19 cellular contexts compared by ENCODE assay signal in the genomic region with DNA sequence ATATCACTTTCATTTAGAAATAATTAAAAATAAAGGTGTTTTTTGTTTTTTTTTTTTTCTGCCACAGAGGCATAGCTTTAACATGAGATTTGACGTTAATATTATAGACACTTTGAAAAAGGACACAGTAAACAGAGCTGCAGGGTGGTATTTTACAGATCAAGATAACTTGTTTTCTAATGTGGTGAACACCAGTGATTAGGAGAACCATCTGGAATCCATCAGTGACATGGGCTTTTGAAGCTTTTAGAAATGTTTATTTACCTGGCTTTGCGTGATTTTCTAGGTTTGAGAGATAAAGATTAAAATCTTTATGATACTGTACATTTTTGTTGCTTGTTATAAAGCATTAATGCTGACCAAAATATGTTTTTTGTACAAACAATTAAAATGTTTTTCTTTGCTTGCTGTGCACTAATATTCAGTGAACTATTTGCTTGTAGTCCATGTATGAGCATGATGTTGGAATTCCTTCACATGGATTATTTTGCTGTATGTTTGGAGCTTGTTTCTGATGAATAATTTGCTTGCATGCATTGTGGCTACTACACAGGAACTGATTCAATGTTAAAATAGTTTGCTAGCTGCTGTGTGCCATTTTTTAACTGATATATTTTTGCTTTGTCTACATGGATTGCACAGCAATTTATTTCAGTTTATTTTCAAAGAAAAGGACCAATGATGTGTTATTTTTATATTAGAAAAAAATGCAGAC.
A peak's percentile ranks its signal among the peaks of the same experiment; 100 is the strongest.
DNase-seq lines count a peak whose midpoint lies in the region; ATAC-seq and TF ChIP-seq lines count a peak whose summit lies in the region.
"Had no signal": no experiment of that assay in that cellular context is flagged by ENCODE, and none has a peak within 500 bp of the region (broad histone marks: within the 10 kb centered on the region; RNA-seq: fewer than 3 reads in every experiment).

No MANE protein-coding gene starts in this region.

- H3K36me3 Mint-ChIP-seq in nephron (ENCODE audit: low read depth), result peaks cover 10% of the 10 kb centered on the region
- no peaks in the 10 kb centered on the region for H3K36me3 Mint-ChIP-seq in activated T-cell treated with anti-CD3 and anti-CD28 coated beads, Interleukin-2, amount 50 U/mL, for 4 hours (ENCODE audit: insufficient read depth)
- no peaks in the 10 kb centered on the region for H3K36me3 Mint-ChIP-seq in effector memory CD8-positive, alpha-beta T cell (ENCODE audit: insufficient read depth)
- peaks cover 9% of the 10 kb centered on the region for H3K36me3 Mint-ChIP-seq in neural progenitor cell

- H3K4me1 ChIP-seq in PC-3 (ENCODE audit: insufficient read depth, low read length), result peaks cover 13% of the 10 kb centered on the region; the same call in 1 of the 2 replicates
- peaks cover 31% of the 10 kb centered on the region for H3K4me1 ChIP-seq in neural progenitor cell

- H3K4me1 Mint-ChIP-seq in nephron (peaks cover 47% of the 10 kb centered on the region), neural progenitor cell (peaks cover 58% of the 10 kb centered on the region)
- no peaks in the 10 kb centered on the region for H3K4me1 Mint-ChIP-seq in activated T-cell treated with anti-CD3 and anti-CD28 coated beads, Interleukin-2, amount 50 U/mL, for 4 hours (ENCODE audit: low read depth)
- no peaks in the 10 kb centered on the region for H3K4me1 Mint-ChIP-seq in effector memory CD8-positive, alpha-beta T cell (ENCODE audit: low read depth in 2 of 2)

- DNase-seq in AG20443 (ENCODE audit: low spot score) (peak; percentile 31), PC-3 (peak; percentile 30), fibroblast of peridontal ligament (ENCODE audit: extremely low read depth) (peak; percentile 35), caudate nucleus (lab: John Stamatoyannopoulos, UW) (no peak), neural progenitor cell (ENCODE audit: low spot score) (no peak)
- no peak for DNase-seq in activated T-cell treated with anti-CD3 and anti-CD28 coated beads, Interleukin-2, amount 50 U/mL, for 4 hours
- DNase-seq in effector memory CD8-positive, alpha-beta T cell, result no peak
- DNase-seq: AML-193; Calu3; CD4-positive, alpha-beta T cell; DND-41; GF-D8; NCI-H1694 treated with DMSO at 0.1 percent for 48 hours; NCI-H774 had no signal

- no peaks in the 10 kb centered on the region for H3K27me3 Mint-ChIP-seq in nephron (ENCODE audit: low read depth)
- H3K27me3 Mint-ChIP-seq in activated T-cell treated with anti-CD3 and anti-CD28 coated beads, Interleukin-2, amount 50 U/mL, for 4 hours (ENCODE audit: low read depth), result peaks cover 6% of the 10 kb centered on the region
- peaks cover 13 to 14% of the 10 kb centered on the region in 2 donors for H3K27me3 Mint-ChIP-seq in effector memory CD8-positive, alpha-beta T cell
- H3K27me3 Mint-ChIP-seq in neural progenitor cell (ENCODE audit: insufficient read depth, low read depth), result peaks cover 4% of the 10 kb centered on the region

- H3F3A ChIP-seq in PC-3 (ENCODE audit: low read length, unreplicated experiment) (no peaks in the 10 kb centered on the region), neural progenitor cell (ENCODE audit: low read depth) (peaks cover 42% of the 10 kb centered on the region)

- H3K4me3 Mint-ChIP-seq in nephron (no peak overlapping the region), neural progenitor cell (no peak overlapping the region)
- H3K4me3 Mint-ChIP-seq in activated T-cell treated with anti-CD3 and anti-CD28 coated beads, Interleukin-2, amount 50 U/mL, for 4 hours, result no peak overlapping the region
- H3K4me3 Mint-ChIP-seq in effector memory CD8-positive, alpha-beta T cell, result no peak overlapping the region
- H3K4me3 Mint-ChIP-seq: CD4-positive, alpha-beta T cell; GM23338 had no signal

- H3K4me3 ChIP-seq in PC-3 (ENCODE audit: low read length) (no peak overlapping the region), neural progenitor cell (no peak overlapping the region)
- H3K4me3 ChIP-seq: GM23338 had no signal

- no peaks in the 10 kb centered on the region for H3K9me3 Mint-ChIP-seq in nephron
- no peaks in the 10 kb centered on the region for H3K9me3 Mint-ChIP-seq in activated T-cell treated with anti-CD3 and anti-CD28 coated beads, Interleukin-2, amount 50 U/mL, for 4 hours
- H3K9me3 Mint-ChIP-seq in effector memory CD8-positive, alpha-beta T cell, result no peaks in the 10 kb centered on the region
- no peaks in the 10 kb centered on the region for H3K9me3 Mint-ChIP-seq in neural progenitor cell
- H3K9me3 Mint-ChIP-seq: CD4-positive, alpha-beta T cell had no signal

- no peaks in the 10 kb centered on the region for H3K9me2 ChIP-seq in PC-3 (replicated peaks; ENCODE audit: low read length)

- H3K27ac ChIP-seq in PC-3 (ENCODE audit: low read length), result peak overlapping the region; percentile 12
- H3K27ac ChIP-seq in caudate nucleus (ENCODE audit: low read depth, low read length), result no peak overlapping the region
- no peak overlapping the region for H3K27ac ChIP-seq in neural progenitor cell
- H3K27ac ChIP-seq: KMS-11 had no signal

- H3K9me3 ChIP-seq in PC-3 (ENCODE audit: low read length) (no peaks in the 10 kb centered on the region), neural progenitor cell (ENCODE audit: low read depth) (no peaks in the 10 kb centered on the region)

- H4K20me1 ChIP-seq in PC-3 (ENCODE audit: low read length) (no peaks in the 10 kb centered on the region), neural progenitor cell (ENCODE audit: low read depth) (peaks cover 43% of the 10 kb centered on the region)

- H3K27ac Mint-ChIP-seq in nephron, result peak overlapping the region; percentile 37 to 88 (median 44)
- no peak overlapping the region for H3K27ac Mint-ChIP-seq in effector memory CD8-positive, alpha-beta T cell
- H3K27ac Mint-ChIP-seq in neural progenitor cell, result no peak overlapping the region
- H3K27ac Mint-ChIP-seq: CD4-positive, alpha-beta T cell; GM23338 had no signal

- H3K79me2 ChIP-seq in PC-3 (ENCODE audit: low read length) (no peaks in the 10 kb centered on the region), neural progenitor cell (ENCODE audit: low read depth) (no peaks in the 10 kb centered on the region)

- ATAC-seq in PC-3, result peak; percentile 65
- ATAC-seq in activated T-cell treated with anti-CD3 and anti-CD28 coated beads, Interleukin-2, amount 50 U/mL, for 4 hours, result no peak
- no peak for ATAC-seq in effector memory CD8-positive, alpha-beta T cell (replicated peaks)
- ATAC-seq: GM23338, Panc1, Right ventricle myocardium inferior had no signal

- CTCF ChIA-PET in PC-3 (lab: Charles Lee), result interaction anchor here (0.6 kb wide), 1 partner anchor 930 kb away, joined by 3 read pairs; no protein-coding TSS in a partner anchor

- H3K27me3 ChIP-seq in PC-3 (ENCODE audit: low read length) (no peaks in the 10 kb centered on the region), neural progenitor cell (peaks cover 81% of the 10 kb centered on the region)

- H2AFZ ChIP-seq in PC-3 (ENCODE audit: low read length) (no peak overlapping the region), neural progenitor cell (replicated peaks) (no peak overlapping the region)
- H2AFZ ChIP-seq: GM23338 had no signal

- H3K9ac ChIP-seq in PC-3 (ENCODE audit: low read length) (no peak overlapping the region), neural progenitor cell (no peak overlapping the region)
- H3K9ac ChIP-seq: KMS-11 had no signal

- POLR2A ChIA-PET in PC-3 (lab: Charles Lee; ENCODE audit: unreplicated experiment), result interaction anchor here (0.7 kb wide), 1 partner anchor 31 kb away, joined by 7 read pairs; no protein-coding TSS in a partner anchor

- peak overlapping the region; percentile 3; the same call in 1 of the 2 replicates for H3K4me2 ChIP-seq in PC-3 (ENCODE audit: low read length)
- H3K4me2 ChIP-seq in neural progenitor cell, result no peak overlapping the region
- H3K4me2 ChIP-seq: KMS-11 had no signal

- no TSS peak for BruUV-seq in PC-3 (replicated peaks; lab: Mats Ljungman, UMichigan)

- no peaks in the 10 kb centered on the region for H3K36me3 ChIP-seq in PC-3 (ENCODE audit: low read depth, low read length)
- H3K36me3 ChIP-seq in neural progenitor cell, result no peaks in the 10 kb centered on the region

- TF ChIP-seq CTCF in PC-3 (conservative IDR thresholded peaks at IDR 0.05; ENCODE audit: low read depth, low read length) (no peak), nephron (IDR thresholded peaks at IDR 0.05; ENCODE audit: unreplicated experiment in 3 of 3) (no peak), neural progenitor cell (IDR thresholded peaks at IDR 0.05) (no peak)

- intact Hi-C loops in PC-3 (cut with micrococcal nuclease), result no loop called here

Comparison
In these comparisons a context has a peak if more than half of its experiments do, and no peak if none do; other contexts are left out.
1. DNase-seq: peak in AG20443 (single experiment), PC-3 (single experiment) and fibroblast of peridontal ligament (single experiment); none in activated T-cell treated with anti-CD3 and anti-CD28 coated beads, Interleukin-2, amount 50 U/mL, for 4 hours (single experiment), effector memory CD8-positive, alpha-beta T cell (0 of 3), caudate nucleus (0 of 61) and neural progenitor cell (single experiment).
2. H3K27ac Mint-ChIP-seq: peak in nephron (3 of 3); none in effector memory CD8-positive, alpha-beta T cell (0 of 2) and neural progenitor cell (single experiment).